ENCODE assay signal across 7 cellular contexts in genomic region chr11:58524232-58525036, GRCh38. TPM values are rescaled to one million over a fixed set of nuclear protein-coding genes. Genes with fewer than 3 reads are reported as not detected.
DNase-seq lines count a peak whose midpoint lies in the region; ATAC-seq, FAIRE-seq and TF ChIP-seq lines count a peak whose summit lies in the region.

No MANE protein-coding gene starts in this region.

- H3K4me3 ChIP-seq in KMS-11 (IDR thresholded peaks at IDR 0.05; ENCODE audit: insufficient read depth, low read depth, low read length) (no peak overlapping the region), RWPE2 (ENCODE audit: severe bottlenecking) (no peak overlapping the region), adipocyte (ENCODE audit: low read length) (peak overlapping the region; percentile 65)

- H3K27me3 ChIP-seq in KMS-11 (ENCODE audit: insufficient read depth, low read depth) (no peaks in the 10 kb centered on the region), RWPE2 (ENCODE audit: insufficient read depth, poor library complexity, severe bottlenecking) (no peaks in the 10 kb centered on the region), adipocyte (replicated peaks; ENCODE audit: control insufficient read depth, insufficient read depth, low read length) (no peaks in the 10 kb centered on the region)

- ATAC-seq in RWPE2 (ENCODE audit: low read depth) = peak; percentile 92
- peak; percentile 87 for ATAC-seq in left ventricle myocardium superior

- peak overlapping the region; percentile 22; the same call in 1 of the 2 replicates for H3K4me2 ChIP-seq in KMS-11

- peak; percentile 88 for FAIRE-seq in H54 (lab: Jason Lieb, UNC)

- DNase-seq in GM10266 (ENCODE audit: extremely low spot score) (peak; percentile 38), H54 (ENCODE audit: insufficient read length, low spot score) (peak; percentile 38), RWPE2 (ENCODE audit: low spot score) (no peak), adipocyte (ENCODE audit: low read depth) (peak; percentile 92), left ventricle myocardium superior (peak; percentile 62), pulmonary artery endothelial cell (ENCODE audit: low read depth, low spot score) (peak; percentile 54)

- H3K9me3 ChIP-seq in RWPE2 (ENCODE audit: severe bottlenecking) = no peaks in the 10 kb centered on the region
- no peaks in the 10 kb centered on the region for H3K9me3 ChIP-seq in adipocyte (ENCODE audit: control insufficient read depth, low read length)

- intact Hi-C loops in left ventricle myocardium superior (cut with micrococcal nuclease) = no loop called here

- no peaks in the 10 kb centered on the region for H3K79me2 ChIP-seq in KMS-11 (ENCODE audit: insufficient read depth, low read depth)

- H3K36me3 ChIP-seq in KMS-11 (ENCODE audit: insufficient read depth) (no peaks in the 10 kb centered on the region), RWPE2 (ENCODE audit: low read depth) (no peaks in the 10 kb centered on the region), adipocyte (ENCODE audit: control insufficient read depth, insufficient read depth, low read length, severe bottlenecking) (peaks cover 3% of the 10 kb centered on the region)

- TF ChIP-seq CTCF in GM10266 (IDR thresholded peaks at IDR 0.05; ENCODE audit: control insufficient read depth, insufficient read depth, low read depth, missing control alignments) (peak; percentile 85), KMS-11 (conservative IDR thresholded peaks at IDR 0.05; ENCODE audit: low read depth, low read length) (peak; percentile 91), RWPE2 (IDR thresholded peaks at IDR 0.05; ENCODE audit: poor library complexity, severe bottlenecking) (peak; percentile 90)

- no peak overlapping the region for H2AFZ ChIP-seq in KMS-11 (ENCODE audit: low read depth)

- H3K27ac ChIP-seq in KMS-11 (peak overlapping the region; percentile 44; the same call in 1 of the 2 replicates), RWPE2 (ENCODE audit: poor library complexity, severe bottlenecking) (no peak overlapping the region)

- peaks cover 23% of the 10 kb centered on the region for H3K4me1 ChIP-seq in KMS-11 (ENCODE audit: low read depth, poor library complexity, severe bottlenecking)
- no peaks in the 10 kb centered on the region for H3K4me1 ChIP-seq in RWPE2 (ENCODE audit: insufficient read depth, poor library complexity, severe bottlenecking)
- peaks cover 10% of the 10 kb centered on the region for H3K4me1 ChIP-seq in adipocyte (ENCODE audit: control insufficient read depth, insufficient read depth, low read length)

- no peaks in the 10 kb centered on the region for H4K20me1 ChIP-seq in KMS-11 (ENCODE audit: insufficient read depth)

- no peak for TF ChIP-seq POLR2A in H54 (IDR thresholded peaks at IDR 0.05; ENCODE audit: low read depth, low read length)

- H3K9ac ChIP-seq in KMS-11 (no peak overlapping the region), adipocyte (ENCODE audit: low read length) (peak overlapping the region; percentile 25)

RNA-seq across cellular contexts. Expression of gene OR5B21, which starts 16.5 kb away (rescaled TPM):
- total RNA-seq in left ventricle myocardium superior = not detected
- total RNA-seq in pulmonary artery endothelial cell = not detected in 2 replicates

RNA-seq across cellular contexts. Expression of gene LPXN, which starts 51.2 kb away (rescaled TPM):
- total RNA-seq in left ventricle myocardium superior (5.0 TPM), pulmonary artery endothelial cell (4.0 and 6.0 TPM in 2 replicates)

RNA-seq across cellular contexts. Expression of gene ZFP91, which starts 54.4 kb away (rescaled TPM):
- total RNA-seq in left ventricle myocardium superior = 64.4 TPM
- 56.0 and 63.4 TPM in 2 replicates for total RNA-seq in pulmonary artery endothelial cell
